10 cellular contexts compared by ENCODE assay signal in genomic region chr2:126658316-126658909, GRCh38. TPM values are rescaled to one million over a fixed set of nuclear protein-coding genes. Genes with fewer than 3 reads are reported as not detected.
DNase-seq lines count a peak whose midpoint lies in the region; ATAC-seq and TF ChIP-seq lines count a peak whose summit lies in the region.
"Had no signal": no experiment of that assay in that cellular context is flagged by ENCODE, and none has a peak within 500 bp of the region (broad histone marks: within the 10 kb centered on the region; RNA-seq: fewer than 3 reads in every experiment).

No MANE protein-coding gene starts in this region.

- H3K4me3 ChIP-seq in Jurkat, Clone E6-1 (ENCODE audit: low read length), result peak overlapping the region; percentile 77
- H3K4me3 ChIP-seq in fibroblast of the aortic adventitia (ENCODE audit: low read depth, low read length) (peak overlapping the region; percentile 31), subcutaneous abdominal adipose tissue (ENCODE audit: low read depth in 1 of 5, low read length in 5 of 5) (peak overlapping the region; percentile 3 to 88 (median 77))

- H3K27ac Mint-ChIP-seq in activated CD4-positive, alpha-beta T cell treated with anti-CD3 and anti-CD28 coated beads, Interleukin-2, amount 10 ng/mL, durations not matched to agents 7 days and 5 days, result peak overlapping the region; percentile 99

- CTCF ChIA-PET in activated CD4-positive, alpha-beta T cell treated with anti-CD3 and anti-CD28 coated beads, Interleukin-2, amount 10 ng/mL, durations not matched to agents 7 days and 5 days (lab: Charles Lee), result interaction anchor here (0.9 to 1.2 kb wide), 2 partner anchors 9 to 28 kb away, joined by 3 read pairs; no protein-coding TSS in a partner anchor

- no peaks in the 10 kb centered on the region for H3K27me3 ChIP-seq in subcutaneous abdominal adipose tissue (ENCODE audit: control insufficient read depth in 5 of 5, insufficient read depth in 4 of 5, low read length in 5 of 5)

- H3K36me3 Mint-ChIP-seq in activated CD4-positive, alpha-beta T cell treated with anti-CD3 and anti-CD28 coated beads, Interleukin-2, amount 10 ng/mL, durations not matched to agents 7 days and 5 days (ENCODE audit: low read depth), result peaks cover 53% of the 10 kb centered on the region

- H3K27ac ChIP-seq in subcutaneous abdominal adipose tissue (ENCODE audit: low read depth, low read length), result peak overlapping the region; percentile 99
- H3K27ac ChIP-seq: epithelial cell of prostate had no signal

- POLR2A ChIA-PET in activated CD4-positive, alpha-beta T cell treated with anti-CD3 and anti-CD28 coated beads, Interleukin-2, amount 10 ng/mL, durations not matched to agents 7 days and 5 days (lab: Charles Lee), result no interaction called here

- no peak for TF ChIP-seq CTCF in fibroblast of the aortic adventitia (IDR thresholded peaks at IDR 0.05; ENCODE audit: insufficient read depth, low read length)

- H3K4me3 Mint-ChIP-seq in activated CD4-positive, alpha-beta T cell treated with anti-CD3 and anti-CD28 coated beads, Interleukin-2, amount 10 ng/mL, durations not matched to agents 7 days and 5 days, result peak overlapping the region; percentile 94

- H3K9me3 Mint-ChIP-seq in activated CD4-positive, alpha-beta T cell treated with anti-CD3 and anti-CD28 coated beads, Interleukin-2, amount 10 ng/mL, durations not matched to agents 7 days and 5 days, result no peaks in the 10 kb centered on the region

- peaks cover 65% of the 10 kb centered on the region for H3K4me1 Mint-ChIP-seq in activated CD4-positive, alpha-beta T cell treated with anti-CD3 and anti-CD28 coated beads, Interleukin-2, amount 10 ng/mL, durations not matched to agents 7 days and 5 days

- peaks cover 30 to 81% (median 78%) of the 10 kb centered on the region in 5 donors for H3K4me1 ChIP-seq in subcutaneous abdominal adipose tissue (ENCODE audit: control insufficient read depth in 5 of 5, insufficient read depth in 5 of 5, low read length in 5 of 5)

- H3K9me3 ChIP-seq in subcutaneous abdominal adipose tissue (ENCODE audit: control insufficient read depth in 5 of 5, low read length in 5 of 5), result no peaks in the 10 kb centered on the region

- no peak for DNase-seq in activated CD4-positive, alpha-beta T cell treated with anti-CD3 and anti-CD28 coated beads, Interleukin-2, amount 10 ng/mL, durations not matched to agents 7 days and 5 days
- no peak for DNase-seq in activated CD4-positive, alpha-beta T cell treated with anti-CD3 and anti-CD28 coated beads, Interleukin-2, amount 50 U/mL, for 48 hours
- DNase-seq in Jurkat, Clone E6-1 (ENCODE audit: low read depth, low spot score), result peak; percentile 59
- no peak for DNase-seq in fibroblast of the aortic adventitia (ENCODE audit: low read depth)
- DNase-seq in HT-29 (ENCODE audit: low spot score), result no peak
- no peak for DNase-seq in iPS-NIHi7 (ENCODE audit: extremely low spot score)
- DNase-seq: NCI-H2029 treated with DMSO at 0.1 percent for 48 hours had no signal

- H3K36me3 ChIP-seq in subcutaneous abdominal adipose tissue (ENCODE audit: control insufficient read depth in 5 of 5, insufficient read depth in 5 of 5, low read length in 5 of 5), result peaks cover 0 to 8% (median 7%) of the 10 kb centered on the region in 5 donors

- H3K9ac ChIP-seq in subcutaneous abdominal adipose tissue (ENCODE audit: low read length in 5 of 5), result peak overlapping the region; percentile 56 to 88 (median 69)

- no peak for ATAC-seq in GM21367 (IDR thresholded peaks at IDR 0.05; ENCODE audit: unreplicated experiment)

- H3K27me3 Mint-ChIP-seq in activated CD4-positive, alpha-beta T cell treated with anti-CD3 and anti-CD28 coated beads, Interleukin-2, amount 10 ng/mL, durations not matched to agents 7 days and 5 days, result no peaks in the 10 kb centered on the region

RNA-seq across cellular contexts. Expression of gene GYPC, which starts 2.5 kb away (rescaled TPM):
- total RNA-seq in activated CD4-positive, alpha-beta T cell treated with anti-CD3 and anti-CD28 coated beads, Interleukin-2, amount 10 ng/mL, durations not matched to agents 7 days and 5 days, result 100 to 1,000 TPM; 149 to 161 TPM
- 140 TPM for polyA plus RNA-seq in Jurkat, Clone E6-1 (2012; ENCODE audit: insufficient read depth, insufficient read length)
- total RNA-seq in fibroblast of the aortic adventitia (ENCODE audit: low replicate concordance), result 38.7 and 62.7 TPM in 2 replicates
- not detected in 2 replicates for total RNA-seq in HT-29 (2014; rRNA removed; shearing (Covaris generic))

Comparison
In these comparisons a context has a peak if more than half of its experiments do, and no peak if none do; other contexts are left out.
1. RNA of gene GYPC, which starts 2.5 kb away (total RNA-seq): 149 to 161 TPM in activated CD4-positive, alpha-beta T cell treated with anti-CD3 and anti-CD28 coated beads, Interleukin-2, amount 10 ng/mL, durations not matched to agents 7 days and 5 days and 38.7 to 62.7 TPM in fibroblast of the aortic adventitia; not detected in HT-29; every median in the first group is over 10 times any median in the second.
2. Peak in every context shown above with its lines, with median percentiles within 50 percentile points of each other: H3K4me3 ChIP-seq.